In genomic region chr6:90413396-90413795, GRCh38 we compare ENCODE assay signal across 1 cellular context.
TF ChIP-seq lines count a peak whose summit lies in the region.

No MANE protein-coding gene starts in this region.

TF ChIP-seq in GM23338, 12 proteins besides CTCF, POLR2A, EP300 and RAD21 (continued from another document):
- TF ChIP-seq, protein P1, sequence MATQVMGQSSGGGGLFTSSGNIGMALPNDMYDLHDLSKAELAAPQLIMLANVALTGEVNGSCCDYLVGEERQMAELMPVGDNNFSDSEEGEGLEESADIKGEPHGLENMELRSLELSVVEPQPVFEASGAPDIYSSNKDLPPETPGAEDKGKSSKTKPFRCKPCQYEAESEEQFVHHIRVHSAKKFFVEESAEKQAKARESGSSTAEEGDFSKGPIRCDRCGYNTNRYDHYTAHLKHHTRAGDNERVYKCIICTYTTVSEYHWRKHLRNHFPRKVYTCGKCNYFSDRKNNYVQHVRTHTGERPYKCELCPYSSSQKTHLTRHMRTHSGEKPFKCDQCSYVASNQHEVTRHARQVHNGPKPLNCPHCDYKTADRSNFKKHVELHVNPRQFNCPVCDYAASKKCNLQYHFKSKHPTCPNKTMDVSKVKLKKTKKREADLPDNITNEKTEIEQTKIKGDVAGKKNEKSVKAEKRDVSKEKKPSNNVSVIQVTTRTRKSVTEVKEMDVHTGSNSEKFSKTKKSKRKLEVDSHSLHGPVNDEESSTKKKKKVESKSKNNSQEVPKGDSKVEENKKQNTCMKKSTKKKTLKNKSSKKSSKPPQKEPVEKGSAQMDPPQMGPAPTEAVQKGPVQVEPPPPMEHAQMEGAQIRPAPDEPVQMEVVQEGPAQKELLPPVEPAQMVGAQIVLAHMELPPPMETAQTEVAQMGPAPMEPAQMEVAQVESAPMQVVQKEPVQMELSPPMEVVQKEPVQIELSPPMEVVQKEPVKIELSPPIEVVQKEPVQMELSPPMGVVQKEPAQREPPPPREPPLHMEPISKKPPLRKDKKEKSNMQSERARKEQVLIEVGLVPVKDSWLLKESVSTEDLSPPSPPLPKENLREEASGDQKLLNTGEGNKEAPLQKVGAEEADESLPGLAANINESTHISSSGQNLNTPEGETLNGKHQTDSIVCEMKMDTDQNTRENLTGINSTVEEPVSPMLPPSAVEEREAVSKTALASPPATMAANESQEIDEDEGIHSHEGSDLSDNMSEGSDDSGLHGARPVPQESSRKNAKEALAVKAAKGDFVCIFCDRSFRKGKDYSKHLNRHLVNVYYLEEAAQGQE (IDR thresholded peaks at IDR 0.05; ENCODE audit: unreplicated experiment), result no peak
- no peak for TF ChIP-seq ZNF331 (CRISPR knock-in tag; IDR thresholded peaks at IDR 0.05; ENCODE audit: low read depth)
- TF ChIP-seq STAT1 (IDR thresholded peaks at IDR 0.05; ENCODE audit: unreplicated experiment), result no peak
- no peak for TF ChIP-seq POLR2AphosphoS5 (IDR thresholded peaks at IDR 0.05; ENCODE audit: low read depth)
- no peak for TF ChIP-seq CREB1 (CRISPR knock-in tag; IDR thresholded peaks at IDR 0.05; ENCODE audit: low read depth)
- TF ChIP-seq, protein P2, sequence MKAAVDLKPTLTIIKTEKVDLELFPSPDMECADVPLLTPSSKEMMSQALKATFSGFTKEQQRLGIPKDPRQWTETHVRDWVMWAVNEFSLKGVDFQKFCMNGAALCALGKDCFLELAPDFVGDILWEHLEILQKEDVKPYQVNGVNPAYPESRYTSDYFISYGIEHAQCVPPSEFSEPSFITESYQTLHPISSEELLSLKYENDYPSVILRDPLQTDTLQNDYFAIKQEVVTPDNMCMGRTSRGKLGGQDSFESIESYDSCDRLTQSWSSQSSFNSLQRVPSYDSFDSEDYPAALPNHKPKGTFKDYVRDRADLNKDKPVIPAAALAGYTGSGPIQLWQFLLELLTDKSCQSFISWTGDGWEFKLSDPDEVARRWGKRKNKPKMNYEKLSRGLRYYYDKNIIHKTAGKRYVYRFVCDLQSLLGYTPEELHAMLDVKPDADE (IDR thresholded peaks at IDR 0.05), result no peak
- TF ChIP-seq JUNB (IDR thresholded peaks at IDR 0.05; ENCODE audit: unreplicated experiment), result no peak
